In genomic region chr17:44362964-44363612, GRCh38 we compare ENCODE assay signal across 8 cellular contexts. TPM values are rescaled to one million over a fixed set of nuclear protein-coding genes. Genes with fewer than 3 reads are reported as not detected.
DNase-seq lines count a peak whose midpoint lies in the region; ATAC-seq and TF ChIP-seq lines count a peak whose summit lies in the region.

No MANE protein-coding gene starts in this region.

- peak; percentile 26 to 28 for ATAC-seq in CD4-positive, CD25-positive, alpha-beta regulatory T cell (ENCODE audit: low read depth in 2 of 2)
- peak; percentile 26 to 48 (median 39) for ATAC-seq in heart right ventricle
- no peak for ATAC-seq in GM18907 (IDR thresholded peaks at IDR 0.05; ENCODE audit: unreplicated experiment)
- no peak for ATAC-seq in GM21825 (IDR thresholded peaks at IDR 0.05; ENCODE audit: unreplicated experiment)

- no peak for DNase-seq in CD4-positive, CD25-positive, alpha-beta regulatory T cell
- DNase-seq in HFF-Myc (ENCODE audit: extremely low read depth, low read depth) (no peak), heart right ventricle (peak in 1 of 2 donors; percentile 24), retinal pigment epithelial cell (ENCODE audit: low read depth) (no peak), foreskin melanocyte (no peak)
- peak; percentile 43 to 50 for DNase-seq in activated T-cell treated with anti-CD3 and anti-CD28 coated beads, Interleukin-2, amount 50 U/mL, for 48 hours

- H3K4me3 ChIP-seq in CD4-positive, CD25-positive, alpha-beta regulatory T cell (ENCODE audit: low read depth, low read length): no peak overlapping the region
- H3K4me3 ChIP-seq in HFF-Myc (replicated peaks; ENCODE audit: low read depth, low read length) (peak overlapping the region; percentile 61), heart right ventricle (peak overlapping the region; percentile 46 to 78 (median 66)), retinal pigment epithelial cell (ENCODE audit: low read length) (peak overlapping the region; percentile 71)

- no peaks in the 10 kb centered on the region for H3K36me3 Mint-ChIP-seq in CD4-positive, CD25-positive, alpha-beta regulatory T cell

- H3K36me3 ChIP-seq in CD4-positive, CD25-positive, alpha-beta regulatory T cell (ENCODE audit: control insufficient read depth, insufficient read depth, low read length): no peaks in the 10 kb centered on the region
- H3K36me3 ChIP-seq in heart right ventricle: no peaks in the 10 kb centered on the region

- H3K9me3 Mint-ChIP-seq in CD4-positive, CD25-positive, alpha-beta regulatory T cell: peaks cover 0 to 2% (median 0%) of the 10 kb centered on the region in 7 donors

- intact Hi-C loops in heart right ventricle (cut with DNase I): no loop called here

- no peak for TF ChIP-seq CTCF in HFF-Myc (IDR thresholded peaks at IDR 0.05; ENCODE audit: low read depth, low read length, missing control alignments)
- no peak for TF ChIP-seq CTCF in heart right ventricle (IDR thresholded peaks at IDR 0.05)
- no peak for TF ChIP-seq CTCF in retinal pigment epithelial cell (conservative IDR thresholded peaks at IDR 0.05; ENCODE audit: low read depth, low read length)

- H3K4me1 ChIP-seq in CD4-positive, CD25-positive, alpha-beta regulatory T cell (ENCODE audit: control insufficient read depth, insufficient read depth, low read length, poor library complexity, severe bottlenecking): peaks cover 15% of the 10 kb centered on the region
- H3K4me1 ChIP-seq in heart right ventricle: peaks cover 0 to 32% (median 17%) of the 10 kb centered on the region in 9 donors

- H3K4me1 Mint-ChIP-seq in CD4-positive, CD25-positive, alpha-beta regulatory T cell: peaks cover 0 to 16% (median 0%) of the 10 kb centered on the region in 4 donors

- peak overlapping the region in 3 of 4 donors; percentile 70 to 82 (median 81) for H3K4me3 Mint-ChIP-seq in CD4-positive, CD25-positive, alpha-beta regulatory T cell

- H3K27me3 ChIP-seq in CD4-positive, CD25-positive, alpha-beta regulatory T cell (ENCODE audit: control insufficient read depth, insufficient read depth, low read length): no peaks in the 10 kb centered on the region
- H3K27me3 ChIP-seq in heart right ventricle: peaks cover 0 to 41% (median under 1%) of the 10 kb centered on the region in 7 donors

- H3K9me3 ChIP-seq in CD4-positive, CD25-positive, alpha-beta regulatory T cell (ENCODE audit: control insufficient read depth in 2 of 2, low read length in 2 of 2): no peaks in the 10 kb centered on the region
- H3K9me3 ChIP-seq in heart right ventricle: no peaks in the 10 kb centered on the region

- no peak overlapping the region for H3K27ac ChIP-seq in CD4-positive, CD25-positive, alpha-beta regulatory T cell (ENCODE audit: insufficient read depth, low read length, poor library complexity, severe bottlenecking)
- peak overlapping the region in 6 of 10 donors; percentile 22 to 73 (median 40) for H3K27ac ChIP-seq in heart right ventricle

- no peak overlapping the region for H3K27ac Mint-ChIP-seq in CD4-positive, CD25-positive, alpha-beta regulatory T cell

- H3K27me3 Mint-ChIP-seq in CD4-positive, CD25-positive, alpha-beta regulatory T cell: peaks cover 34% of the 10 kb centered on the region

- WGBS in heart right ventricle, 2 donors: 1 to 2% methylated on average over 44 to 45 of the region's 45 CpGs

RNA-seq across cellular contexts. Expression of gene FAM171A2, which starts 0.6 kb away (rescaled TPM):
- total RNA-seq in CD4-positive, CD25-positive, alpha-beta regulatory T cell: 0.25 TPM
- under 1 TPM in 2 of 4 donors, not detected in 2; 0.07 to 0.09 TPM for polyA plus RNA-seq in CD4-positive, CD25-positive, alpha-beta regulatory T cell
- total RNA-seq in heart right ventricle: under 1 TPM; 0.25 to 0.95 (median 0.46) TPM
- polyA plus RNA-seq in heart right ventricle: under 1 TPM; 0.29 to 0.57 TPM

RNA-seq across cellular contexts. Expression of gene GRN, which starts 18.0 kb away (rescaled TPM):
- 24.3 TPM for total RNA-seq in CD4-positive, CD25-positive, alpha-beta regulatory T cell
- 10 to 100 TPM; 29.1 to 39.4 (median 33.7) TPM for polyA plus RNA-seq in CD4-positive, CD25-positive, alpha-beta regulatory T cell
- total RNA-seq in heart right ventricle: 100 to 1,000 TPM; 113 to 303 (median 154) TPM
- 100 to 1,000 TPM in 1 of 2 donors, 10 to 100 TPM in 1; 41.5 to 103 TPM for polyA plus RNA-seq in heart right ventricle

RNA-seq across cellular contexts. Expression of gene ITGA2B, which starts 26.4 kb away (rescaled TPM):
- total RNA-seq in CD4-positive, CD25-positive, alpha-beta regulatory T cell: 19.5 TPM
- not detected for polyA plus RNA-seq in CD4-positive, CD25-positive, alpha-beta regulatory T cell
- 1 to 10 TPM in 1 of 10 donors, under 1 TPM in 8, not detected in 1; 0.18 to 1.2 (median 0.62) TPM for total RNA-seq in heart right ventricle
- 1 to 10 TPM in 1 of 2 donors, under 1 TPM in 1; 0.30 to 1.2 TPM for polyA plus RNA-seq in heart right ventricle

RNA-seq across cellular contexts. Expression of gene SLC25A39, which starts 38.5 kb away (rescaled TPM):
- total RNA-seq in CD4-positive, CD25-positive, alpha-beta regulatory T cell: 64.7 TPM
- polyA plus RNA-seq in CD4-positive, CD25-positive, alpha-beta regulatory T cell: 100 to 1,000 TPM in 1 of 4 donors, 10 to 100 TPM in 3; 93.8 to 112 (median 98.4) TPM
- total RNA-seq in heart right ventricle: 10 to 100 TPM; 36.3 to 54.7 (median 43.1) TPM
- 100 to 1,000 TPM in 1 of 2 donors, 10 to 100 TPM in 1; 81.8 to 105 TPM for polyA plus RNA-seq in heart right ventricle

RNA-seq across cellular contexts. Expression of gene RUNDC3A, which starts 54.7 kb away (rescaled TPM):
- total RNA-seq in CD4-positive, CD25-positive, alpha-beta regulatory T cell: 0.27 TPM
- polyA plus RNA-seq in CD4-positive, CD25-positive, alpha-beta regulatory T cell: under 1 TPM in 1 of 4 donors, not detected in 3; 0.96 TPM
- total RNA-seq in heart right ventricle: 1 to 10 TPM in 4 of 10 donors, under 1 TPM in 5, not detected in 1; 0.15 to 1.9 (median 0.69) TPM
- polyA plus RNA-seq in heart right ventricle: under 1 TPM in 1 of 2 donors, not detected in 1; 0.38 TPM

Comparison
In these comparisons a context has a peak if more than half of its experiments do, and no peak if none do; other contexts are left out.
1. ATAC-seq: peak in CD4-positive, CD25-positive, alpha-beta regulatory T cell (2 of 2) and heart right ventricle (8 of 8); none in GM18907 (single experiment) and GM21825 (single experiment).
2. DNase-seq: peak in activated T-cell treated with anti-CD3 and anti-CD28 coated beads, Interleukin-2, amount 50 U/mL, for 48 hours (2 of 2); none in CD4-positive, CD25-positive, alpha-beta regulatory T cell (0 of 3), HFF-Myc (single experiment), retinal pigment epithelial cell (single experiment) and foreskin melanocyte (single experiment).